18 cellular contexts compared by ENCODE assay signal in genomic region chr17:67532326-67532871, GRCh38.
DNase-seq lines count a peak whose midpoint lies in the region; ATAC-seq and TF ChIP-seq lines count a peak whose summit lies in the region.
"Had no signal": no experiment of that assay in that cellular context is flagged by ENCODE, and none has a peak within 500 bp of the region (broad histone marks: within the 10 kb centered on the region; RNA-seq: fewer than 3 reads in every experiment).

No MANE protein-coding gene starts in this region.

- TF ChIP-seq CTCF in CD8-positive, alpha-beta T cell (IDR thresholded peaks at IDR 0.05) = no peak
- TF ChIP-seq CTCF in H9 (conservative IDR thresholded peaks at IDR 0.05) (no peak), nephron (IDR thresholded peaks at IDR 0.05; ENCODE audit: unreplicated experiment in 3 of 3) (no peak)
- TF ChIP-seq CTCF in CD4-positive, alpha-beta T cell (IDR thresholded peaks at IDR 0.05) = no peak

- H2AK5ac ChIP-seq in H9 (ENCODE audit: insufficient read length, low read length) = no peak overlapping the region

- peaks cover 4% of the 10 kb centered on the region for H3K4me1 ChIP-seq in CD8-positive, alpha-beta T cell (ENCODE audit: insufficient read depth, low read length)
- H3K4me1 ChIP-seq in H9 (ENCODE audit: insufficient read depth, low read length) = peaks cover 9% of the 10 kb centered on the region; the same call in 1 of the 2 replicates

- no peaks in the 10 kb centered on the region for H3K79me1 ChIP-seq in H9 (ENCODE audit: insufficient read depth, low read depth, low read length, poor library complexity, severe bottlenecking)

- H3K14ac ChIP-seq in H9 (ENCODE audit: insufficient read depth, low read length) = no peak overlapping the region

- H3K4me1 Mint-ChIP-seq in CD8-positive, alpha-beta T cell (ENCODE audit: low read depth) = peaks cover 33% of the 10 kb centered on the region
- H3K4me1 Mint-ChIP-seq in H9 (peaks cover 42 to 45% of the 10 kb centered on the region in 2 experiments), nephron (peaks cover 58% of the 10 kb centered on the region)
- peaks cover 3% of the 10 kb centered on the region for H3K4me1 Mint-ChIP-seq in activated CD4-positive, alpha-beta memory T cell treated with anti-CD3 and anti-CD28 coated beads, Interleukin-2, amount 10 ng/mL, durations not matched to agents 7 days and 5 days
- peaks cover 22% of the 10 kb centered on the region for H3K4me1 Mint-ChIP-seq in CD4-positive, alpha-beta T cell (ENCODE audit: low read depth)

- H3K4ac ChIP-seq in H9 (ENCODE audit: low read depth, low read length) = no peak overlapping the region; the same call in 1 of the 2 replicates

- H2BK15ac ChIP-seq in H9 (ENCODE audit: low read depth, low read length) = no peak overlapping the region

- H3K4me3 ChIP-seq in CD8-positive, alpha-beta T cell (ENCODE audit: low read depth, low read length) = no peak overlapping the region
- H3K4me3 ChIP-seq: GM23248, lung had no signal

- peaks cover 12% of the 10 kb centered on the region for H3K36me3 ChIP-seq in CD8-positive, alpha-beta T cell (ENCODE audit: insufficient read depth, low read length)

- no peaks in the 10 kb centered on the region for H3K23me2 ChIP-seq in H9 (ENCODE audit: insufficient read length, low read depth, low read length, poor library complexity, severe bottlenecking)

- ATAC-seq in CD8-positive, alpha-beta T cell = no peak
- no peak for ATAC-seq in CD4-positive, alpha-beta T cell (ENCODE audit: poor library complexity)
- ATAC-seq: foreskin keratinocyte, Panc1 had no signal

- CTCF ChIA-PET in CD8-positive, alpha-beta T cell (lab: Charles Lee) = interaction anchor here (0.8 to 1.4 kb wide), 2 partner anchors 15 to 154 kb away, joined by 3 to 5 read pairs; no protein-coding TSS in a partner anchor
- CTCF ChIA-PET in activated CD4-positive, alpha-beta memory T cell treated with anti-CD3 and anti-CD28 coated beads, Interleukin-2, amount 10 ng/mL, durations not matched to agents 7 days and 5 days (lab: Charles Lee) = no interaction called here
- CTCF ChIA-PET in CD4-positive, alpha-beta T cell (lab: Charles Lee) = interaction anchor here (1.2 kb wide), 1 partner anchor 154 kb away, joined by 4 read pairs; no protein-coding TSS in a partner anchor

- peak overlapping the region; percentile 77 for H3K27ac Mint-ChIP-seq in CD8-positive, alpha-beta T cell
- H3K27ac Mint-ChIP-seq in H9 (peak overlapping the region in 2 of 3 experiments; percentile 40 to 89; a peak in 2 of 7 replicates), nephron (peak overlapping the region; percentile 39 to 74 (median 63))
- no peak overlapping the region for H3K27ac Mint-ChIP-seq in activated CD4-positive, alpha-beta memory T cell treated with anti-CD3 and anti-CD28 coated beads, Interleukin-2, amount 10 ng/mL, durations not matched to agents 7 days and 5 days
- no peak overlapping the region for H3K27ac Mint-ChIP-seq in CD4-positive, alpha-beta T cell
- H3K27ac Mint-ChIP-seq: activated naive CD8-positive, alpha-beta T cell treated with anti-CD3 and anti-CD28 coated beads, Interleukin-2, amount 10 ng/mL, durations not matched to agents 7 days and 5 days had no signal

- peaks cover 68% of the 10 kb centered on the region for H3K36me3 Mint-ChIP-seq in CD8-positive, alpha-beta T cell
- H3K36me3 Mint-ChIP-seq in H9 (ENCODE audit: insufficient read depth in 1 of 3, low read depth in 3 of 3) (peaks cover 21 to 37% (median 24%) of the 10 kb centered on the region in 3 experiments; a peak in 6 of 7 replicates), nephron (ENCODE audit: low read depth) (peaks cover 25% of the 10 kb centered on the region)
- H3K36me3 Mint-ChIP-seq in activated CD4-positive, alpha-beta memory T cell treated with anti-CD3 and anti-CD28 coated beads, Interleukin-2, amount 10 ng/mL, durations not matched to agents 7 days and 5 days (ENCODE audit: low read depth) = peaks cover 7% of the 10 kb centered on the region
- peaks cover 69% of the 10 kb centered on the region for H3K36me3 Mint-ChIP-seq in CD4-positive, alpha-beta T cell (ENCODE audit: low read depth)

- no peak overlapping the region for H3T11ph ChIP-seq in H9 (ENCODE audit: low read length)

- POLR2A ChIA-PET in CD8-positive, alpha-beta T cell (lab: Charles Lee) = no interaction called here
- POLR2A ChIA-PET in activated CD4-positive, alpha-beta memory T cell treated with anti-CD3 and anti-CD28 coated beads, Interleukin-2, amount 10 ng/mL, durations not matched to agents 7 days and 5 days (lab: Charles Lee) = no interaction called here
- POLR2A ChIA-PET in CD4-positive, alpha-beta T cell (lab: Charles Lee) = no interaction called here

- H3K27me3 Mint-ChIP-seq in CD8-positive, alpha-beta T cell (ENCODE audit: low read depth) = no peaks in the 10 kb centered on the region
- H3K27me3 Mint-ChIP-seq in H9 (ENCODE audit: low read depth) = no peaks in the 10 kb centered on the region; the same call in 1 of the 2 replicates
- H3K27me3 Mint-ChIP-seq in nephron (ENCODE audit: low read depth) = no peaks in the 10 kb centered on the region
- no peaks in the 10 kb centered on the region for H3K27me3 Mint-ChIP-seq in activated CD4-positive, alpha-beta memory T cell treated with anti-CD3 and anti-CD28 coated beads, Interleukin-2, amount 10 ng/mL, durations not matched to agents 7 days and 5 days
- no peaks in the 10 kb centered on the region for H3K27me3 Mint-ChIP-seq in CD4-positive, alpha-beta T cell
- H3K27me3 Mint-ChIP-seq: activated naive CD8-positive, alpha-beta T cell treated with anti-CD3 and anti-CD28 coated beads, Interleukin-2, amount 10 ng/mL, durations not matched to agents 7 days and 5 days had no signal

- no peak overlapping the region for H3K9ac ChIP-seq in H9 (ENCODE audit: extremely low read depth, insufficient read length, low read length)
- H3K9ac ChIP-seq: GM23248, KMS-11 had no signal

- H3K18ac ChIP-seq in H9 (ENCODE audit: insufficient read length, low read depth, low read length) = no peak overlapping the region

- H3K9me3 ChIP-seq in CD8-positive, alpha-beta T cell (ENCODE audit: low read length) = no peaks in the 10 kb centered on the region
- no peaks in the 10 kb centered on the region for H3K9me3 ChIP-seq in H9 (ENCODE audit: control insufficient read depth, low read depth, low read length)
- no peaks in the 10 kb centered on the region for H3K9me3 ChIP-seq in CD4-positive, alpha-beta T cell (ENCODE audit: control insufficient read depth, low read length)

- no CpG with 5 or more reads among the region's 10 CpGs for WGBS in H9 (ENCODE audit: extremely low coverage, insufficient read length, low lambda C conversion rate)

- no peak overlapping the region for H2BK5ac ChIP-seq in H9 (ENCODE audit: insufficient read length, low read length)

- no peak overlapping the region for H2BK120ac ChIP-seq in H9 (ENCODE audit: low read depth, low read length, poor library complexity, severe bottlenecking)

- no peak overlapping the region for H4K8ac ChIP-seq in H9 (replicated peaks; ENCODE audit: insufficient read length, low read depth, low read length)

- H2BK12ac ChIP-seq in H9 (ENCODE audit: insufficient read length, low read depth, low read length) = no peak overlapping the region

- H2BK20ac ChIP-seq in H9 (ENCODE audit: low read depth, low read length, poor library complexity, severe bottlenecking) = no peak overlapping the region

- H2AFZ ChIP-seq in H9 (ENCODE audit: low read length) = no peak overlapping the region
- H2AFZ ChIP-seq: GM23248 had no signal

- peaks cover 2% of the 10 kb centered on the region; the same call in 1 of the 2 replicates for H3K79me2 ChIP-seq in H9 (ENCODE audit: insufficient read depth, low read length)

- H4K5ac ChIP-seq in H9 (ENCODE audit: insufficient read length, low read depth, low read length) = no peak overlapping the region

- no peak overlapping the region for H3K56ac ChIP-seq in H9 (ENCODE audit: insufficient read length, low read depth, low read length)

- H3K4me3 Mint-ChIP-seq in CD8-positive, alpha-beta T cell = no peak overlapping the region
- H3K4me3 Mint-ChIP-seq in H9 (no peak overlapping the region), nephron (peak overlapping the region in 1 of 3 experiments; percentile 15)
- no peak overlapping the region for H3K4me3 Mint-ChIP-seq in activated CD4-positive, alpha-beta memory T cell treated with anti-CD3 and anti-CD28 coated beads, Interleukin-2, amount 10 ng/mL, durations not matched to agents 7 days and 5 days
- H3K4me3 Mint-ChIP-seq in CD4-positive, alpha-beta T cell = no peak overlapping the region
- H3K4me3 Mint-ChIP-seq: activated naive CD8-positive, alpha-beta T cell treated with anti-CD3 and anti-CD28 coated beads, Interleukin-2, amount 10 ng/mL, durations not matched to agents 7 days and 5 days had no signal

- H3K23ac ChIP-seq in H9 (ENCODE audit: insufficient read length, low read depth, low read length) = no peak overlapping the region

- no peaks in the 10 kb centered on the region for H3K27me3 ChIP-seq in CD8-positive, alpha-beta T cell (ENCODE audit: insufficient read depth, low read length)
- no peaks in the 10 kb centered on the region for H3K27me3 ChIP-seq in H9 (ENCODE audit: insufficient read depth, low read length)
- H3K27me3 ChIP-seq in CD4-positive, alpha-beta T cell (ENCODE audit: control insufficient read depth, insufficient read depth, low read length) = no peaks in the 10 kb centered on the region
- H3K27me3 ChIP-seq: foreskin keratinocyte had no signal

- intact Hi-C loops in CD8-positive, alpha-beta T cell (cut with DNase I, micrococcal nuclease) = loop anchor here in 1 of 2 experiments (10.0 kb wide), 1 partner anchor 48 kb away; no protein-coding TSS in a partner anchor
- intact Hi-C loops in CD4-positive, alpha-beta T cell (cut with DNase I, micrococcal nuclease) = no loop called here

- no peaks in the 10 kb centered on the region for H3K9me3 Mint-ChIP-seq in CD8-positive, alpha-beta T cell
- no peaks in the 10 kb centered on the region for H3K9me3 Mint-ChIP-seq in H9
- H3K9me3 Mint-ChIP-seq in nephron = peaks cover 6% of the 10 kb centered on the region
- no peaks in the 10 kb centered on the region for H3K9me3 Mint-ChIP-seq in activated CD4-positive, alpha-beta memory T cell treated with anti-CD3 and anti-CD28 coated beads, Interleukin-2, amount 10 ng/mL, durations not matched to agents 7 days and 5 days
- no peaks in the 10 kb centered on the region for H3K9me3 Mint-ChIP-seq in CD4-positive, alpha-beta T cell
- H3K9me3 Mint-ChIP-seq: activated naive CD8-positive, alpha-beta T cell treated with anti-CD3 and anti-CD28 coated beads, Interleukin-2, amount 10 ng/mL, durations not matched to agents 7 days and 5 days had no signal

- H4K20me1 ChIP-seq in H9 (ENCODE audit: control insufficient read depth, insufficient read depth, insufficient read length) = no peaks in the 10 kb centered on the region

- no peak overlapping the region for H3K27ac ChIP-seq in CD8-positive, alpha-beta T cell (ENCODE audit: low read depth, low read length)
- no peak overlapping the region for H3K27ac ChIP-seq in H9 (ENCODE audit: insufficient read length, low read depth, low read length)
- H3K27ac ChIP-seq in CD4-positive, alpha-beta T cell (ENCODE audit: low read depth, low read length) = no peak overlapping the region
- H3K27ac ChIP-seq: foreskin keratinocyte, GM23248, KMS-11 had no signal

- DNase-seq in CD8-positive, alpha-beta T cell = no peak
- DNase-seq in H9 (peak; percentile 26), astrocyte of the hippocampus (ENCODE audit: low read depth, low spot score) (peak; percentile 66), amniotic stem cell (lab: John Stamatoyannopoulos, UW) (no peak), cerebellar nuclear complex (lab: John Stamatoyannopoulos, UW) (no peak)
- DNase-seq in activated CD4-positive, alpha-beta memory T cell treated with anti-CD3 and anti-CD28 coated beads, Interleukin-2, amount 10 ng/mL, durations not matched to agents 7 days and 5 days = no peak
- no peak for DNase-seq in CD4-positive, alpha-beta T cell
- DNase-seq: activated CD4-positive, alpha-beta T cell treated with anti-CD3 and anti-CD28 coated beads, Interleukin-2, amount 50 U/mL, for 1 hour; activated naive CD8-positive, alpha-beta T cell treated with anti-CD3 and anti-CD28 coated beads, Interleukin-2, amount 10 ng/mL, durations not matched to agents 7 days and 5 days; AML-193; foreskin keratinocyte; GM23248; NCI-H1436; stimulated activated CD4-positive, alpha-beta T cell treated with anti-CD3 and anti-CD28 coated beads, Interleukin-2, amount 100 ng/mL, for 48 hours had no signal

- peak overlapping the region; percentile 78 for H4K91ac ChIP-seq in H9 (ENCODE audit: insufficient read length, low read depth, low read length)

- H3K4me2 ChIP-seq in H9 (ENCODE audit: insufficient read depth, insufficient read length, low read length) = no peak overlapping the region
- H3K4me2 ChIP-seq: KMS-11 had no signal

Comparison
In these comparisons a context has a peak if more than half of its experiments do, and no peak if none do; other contexts are left out.
1. DNase-seq: peak in H9 (single experiment) and astrocyte of the hippocampus (single experiment); none in CD8-positive, alpha-beta T cell (0 of 7), amniotic stem cell (single experiment), cerebellar nuclear complex (0 of 2), activated CD4-positive, alpha-beta memory T cell treated with anti-CD3 and anti-CD28 coated beads, Interleukin-2, amount 10 ng/mL, durations not matched to agents 7 days and 5 days (single experiment) and CD4-positive, alpha-beta T cell (0 of 10).
2. H3K27ac Mint-ChIP-seq: peak in CD8-positive, alpha-beta T cell (single experiment), H9 (2 of 3) and nephron (3 of 3); none in activated CD4-positive, alpha-beta memory T cell treated with anti-CD3 and anti-CD28 coated beads, Interleukin-2, amount 10 ng/mL, durations not matched to agents 7 days and 5 days (single experiment) and CD4-positive, alpha-beta T cell (single experiment).